In the genomic region with DNA sequence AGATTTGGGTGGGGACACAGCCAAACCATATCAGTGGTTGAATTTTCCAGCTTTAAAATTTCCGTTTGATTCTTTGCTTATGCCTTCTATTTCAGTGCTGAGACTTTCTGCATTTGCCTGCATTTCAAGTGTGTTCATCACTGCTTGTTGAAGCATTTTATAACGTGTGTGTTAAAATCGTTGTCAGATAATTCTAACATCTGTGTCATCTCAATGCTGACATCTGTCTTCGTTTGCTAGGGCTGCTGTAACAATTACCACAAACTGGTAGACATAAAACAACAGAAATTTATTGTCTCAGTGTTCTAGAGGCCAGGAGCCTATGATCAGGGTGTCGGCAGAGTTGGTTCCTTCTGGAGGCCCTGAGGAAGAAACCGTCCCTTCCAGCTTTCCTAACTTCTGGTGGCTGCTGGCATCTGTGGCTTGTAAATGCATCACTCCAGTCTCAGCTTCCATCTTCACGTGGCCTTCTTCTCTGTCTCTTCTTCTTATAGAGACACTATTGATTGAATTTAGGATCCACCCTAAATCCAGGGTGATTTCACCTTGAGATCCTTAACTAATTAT, we compare ENCODE assay signal across 23 cellular contexts.
"Had no signal": no experiment of that assay in that cellular context is flagged by ENCODE, and none has a peak within 500 bp of the region (broad histone marks: within the 10 kb centered on the region; RNA-seq: fewer than 3 reads in every experiment).

No MANE protein-coding gene starts in this region.

- ATAC-seq: heart right ventricle; left cardiac atrium; lower lobe of right lung; natural killer cell; pancreas; right lobe of liver; stimulated activated effector memory CD8-positive, alpha-beta T cell treated with anti-CD3 and anti-CD28 coated beads, Interleukin-12 subunit alpha, Interleukin-12 subunit beta, amount 100 ng/mL, for 72 hours had no signal

- H3K27me3 ChIP-seq: dorsolateral prefrontal cortex, heart right ventricle, neutrophil, pancreas, right lobe of liver, stomach, thyroid gland had no signal

- H3K36me3 ChIP-seq: heart right ventricle, left ventricle myocardium inferior, lower lobe of right lung, neutrophil, pancreas, right lobe of liver, stomach, thyroid gland had no signal

- DNase-seq: dorsolateral prefrontal cortex; effector CD4-positive, alpha-beta T cell; foreskin melanocyte; glutamatergic neuron; heart right ventricle; hippocampal formation; left cardiac atrium; left ventricle myocardium inferior; lower lobe of right lung; natural killer cell; pancreas; retina; right lobe of liver; small intestine; stimulated activated CD4-positive, alpha-beta T cell treated with anti-CD3 and anti-CD28 coated beads, Interleukin-12 subunit alpha, Interleukin-12 subunit beta, amount 100 ng/mL, for 4 hours; stimulated activated CD4-positive, alpha-beta T cell treated with anti-CD3 and anti-CD28 coated beads, Interleukin-1b, Interleukin-23, amount 100 ng/mL, for 48 hours; stimulated activated CD4-positive, alpha-beta T cell treated with anti-CD3 and anti-CD28 coated beads, Interleukin-4, amount 100 ng/mL, for 24 hours; stimulated activated naive CD4-positive, alpha-beta T cell treated with Interleukin-2 at 50 U/mL for 16 hours; stomach; thyroid gland; trophoblast cell had no signal

- H3K4me3 ChIP-seq: dorsolateral prefrontal cortex, heart right ventricle, left ventricle myocardium inferior, lower lobe of right lung, pancreas, right lobe of liver, stomach, thyroid gland had no signal

- H3K4me1 ChIP-seq: heart right ventricle, lower lobe of right lung, pancreas, right lobe of liver, stomach, thyroid gland had no signal

- H3K27ac ChIP-seq: dorsolateral prefrontal cortex, heart right ventricle, left ventricle myocardium inferior, lower lobe of right lung, neutrophil, pancreas, right lobe of liver, stomach, thyroid gland had no signal

- H3K9me3 ChIP-seq: lower lobe of right lung, neutrophil, pancreas, right lobe of liver, thyroid gland had no signal
